Comparison of ENCODE assay signal across 9 cellular contexts in genomic region chr5:16690243-16690839, GRCh38.
DNase-seq lines count a peak whose midpoint lies in the region; ATAC-seq and TF ChIP-seq lines count a peak whose summit lies in the region.
"Had no signal": no experiment of that assay in that cellular context is flagged by ENCODE, and none has a peak within 500 bp of the region (broad histone marks: within the 10 kb centered on the region; RNA-seq: fewer than 3 reads in every experiment).

No MANE protein-coding gene starts in this region.

- H3K27ac ChIP-seq in OCI-LY7 (ENCODE audit: low read depth, low read length, poor library complexity, severe bottlenecking) (no peak overlapping the region), cingulate gyrus (ENCODE audit: low read depth, low read length) (peak overlapping the region; percentile 34)

- ATAC-seq in GM18870 (IDR thresholded peaks at IDR 0.05; ENCODE audit: unreplicated experiment) (peak; percentile 77), HG03439 (IDR thresholded peaks at IDR 0.05; ENCODE audit: unreplicated experiment) (peak; percentile 53)

- H3K79me2 ChIP-seq in OCI-LY7 (ENCODE audit: insufficient read depth, low read depth, low read length) = no peaks in the 10 kb centered on the region

- peak; percentile 72 for TF ChIP-seq CTCF in OCI-LY7 (conservative IDR thresholded peaks at IDR 0.05; ENCODE audit: low read length)

- DNase-seq in Caki2 (ENCODE audit: low read depth) (peak; percentile 41), OCI-LY7 (ENCODE audit: low spot score) (peak; percentile 10), middle frontal gyrus (ENCODE audit: extremely low spot score, low spot score) (peak; percentile 32), NCI-H2171 (lab: John Stamatoyannopoulos, UW) (no peak)
- DNase-seq in T-helper 2 cell treated with Interferon-gamma antibody and Interleukin-4, amounts not matched to agents 5 μg/mL and 100 μg/mL, for 36 hours (ENCODE audit: low spot score) = no peak
- DNase-seq: activated B cell treated with CpG ODN at 0.5 μM for 24 hours had no signal

- POLR2A ChIA-PET in OCI-LY7 (lab: Charles Lee) = interaction anchor here (0.7 kb wide), 1 partner anchor 1959 kb away, joined by 3 read pairs; no protein-coding TSS in a partner anchor

- H3K36me3 ChIP-seq in OCI-LY7 (ENCODE audit: insufficient read depth, low read length) = no peaks in the 10 kb centered on the region

- no peaks in the 10 kb centered on the region for H3K9me3 ChIP-seq in OCI-LY7 (ENCODE audit: low read length)

- H3K27ac Mint-ChIP-seq in T-helper 2 cell treated with Interferon-gamma antibody and Interleukin-4, amounts not matched to agents 5 μg/mL and 100 μg/mL, for 36 hours = no peak overlapping the region
- H3K27ac Mint-ChIP-seq: activated B cell treated with CpG ODN at 0.5 μM for 24 hours had no signal

- no peaks in the 10 kb centered on the region for H3K36me3 Mint-ChIP-seq in T-helper 2 cell treated with Interferon-gamma antibody and Interleukin-4, amounts not matched to agents 5 μg/mL and 100 μg/mL, for 36 hours (ENCODE audit: low read depth)

- no peaks in the 10 kb centered on the region for H3K4me1 ChIP-seq in OCI-LY7 (ENCODE audit: insufficient read depth, low read length, poor library complexity, severe bottlenecking)

- BruUV-seq in OCI-LY7 (replicated peaks; lab: Mats Ljungman, UMichigan) = no TSS peak

- CTCF ChIA-PET in OCI-LY7 (lab: Charles Lee; ENCODE audit: unreplicated experiment) = no interaction called here

- intact Hi-C loops in OCI-LY7 (cut with micrococcal nuclease; ENCODE audit: unreplicated experiment) = no loop called here

- H3K9me3 Mint-ChIP-seq in T-helper 2 cell treated with Interferon-gamma antibody and Interleukin-4, amounts not matched to agents 5 μg/mL and 100 μg/mL, for 36 hours = no peaks in the 10 kb centered on the region
- H3K9me3 Mint-ChIP-seq: activated B cell treated with CpG ODN at 0.5 μM for 24 hours had no signal

- no peak overlapping the region for H3K4me3 ChIP-seq in OCI-LY7 (ENCODE audit: low read depth, low read length, poor library complexity, severe bottlenecking)

- no peaks in the 10 kb centered on the region for H3K4me1 Mint-ChIP-seq in T-helper 2 cell treated with Interferon-gamma antibody and Interleukin-4, amounts not matched to agents 5 μg/mL and 100 μg/mL, for 36 hours (ENCODE audit: low read depth)
- H3K4me1 Mint-ChIP-seq: activated B cell treated with CpG ODN at 0.5 μM for 24 hours had no signal

- no peaks in the 10 kb centered on the region for H4K20me1 ChIP-seq in OCI-LY7 (ENCODE audit: insufficient read depth, low read length)

- H3K4me2 ChIP-seq in OCI-LY7 (ENCODE audit: low read length) = no peak overlapping the region

- H3K9me2 ChIP-seq in OCI-LY7 (ENCODE audit: insufficient read depth, low read length) = no peaks in the 10 kb centered on the region

- in situ Hi-C loops in Caki2 (cut with HindIII; ENCODE audit: low pct_unique_long_range_greater_than_20kb, low sequenced_read_pairs) = no loop called here

- no peak overlapping the region for H2AFZ ChIP-seq in OCI-LY7 (ENCODE audit: low read length)

- H3K4me3 Mint-ChIP-seq in T-helper 2 cell treated with Interferon-gamma antibody and Interleukin-4, amounts not matched to agents 5 μg/mL and 100 μg/mL, for 36 hours = no peak overlapping the region
- H3K4me3 Mint-ChIP-seq: activated B cell treated with CpG ODN at 0.5 μM for 24 hours had no signal

- H3K27me3 Mint-ChIP-seq in T-helper 2 cell treated with Interferon-gamma antibody and Interleukin-4, amounts not matched to agents 5 μg/mL and 100 μg/mL, for 36 hours (ENCODE audit: low read depth) = no peaks in the 10 kb centered on the region
- H3K27me3 Mint-ChIP-seq: activated B cell treated with CpG ODN at 0.5 μM for 24 hours had no signal

Comparison
In these comparisons a context has a peak if more than half of its experiments do, and no peak if none do; other contexts are left out.
1. DNase-seq: peak in Caki2 (single experiment), OCI-LY7 (single experiment) and middle frontal gyrus (single experiment); none in T-helper 2 cell treated with Interferon-gamma antibody and Interleukin-4, amounts not matched to agents 5 μg/mL and 100 μg/mL, for 36 hours (single experiment) and NCI-H2171 (single experiment).